ENCODE assay signal across 16 cellular contexts in the genomic region with DNA sequence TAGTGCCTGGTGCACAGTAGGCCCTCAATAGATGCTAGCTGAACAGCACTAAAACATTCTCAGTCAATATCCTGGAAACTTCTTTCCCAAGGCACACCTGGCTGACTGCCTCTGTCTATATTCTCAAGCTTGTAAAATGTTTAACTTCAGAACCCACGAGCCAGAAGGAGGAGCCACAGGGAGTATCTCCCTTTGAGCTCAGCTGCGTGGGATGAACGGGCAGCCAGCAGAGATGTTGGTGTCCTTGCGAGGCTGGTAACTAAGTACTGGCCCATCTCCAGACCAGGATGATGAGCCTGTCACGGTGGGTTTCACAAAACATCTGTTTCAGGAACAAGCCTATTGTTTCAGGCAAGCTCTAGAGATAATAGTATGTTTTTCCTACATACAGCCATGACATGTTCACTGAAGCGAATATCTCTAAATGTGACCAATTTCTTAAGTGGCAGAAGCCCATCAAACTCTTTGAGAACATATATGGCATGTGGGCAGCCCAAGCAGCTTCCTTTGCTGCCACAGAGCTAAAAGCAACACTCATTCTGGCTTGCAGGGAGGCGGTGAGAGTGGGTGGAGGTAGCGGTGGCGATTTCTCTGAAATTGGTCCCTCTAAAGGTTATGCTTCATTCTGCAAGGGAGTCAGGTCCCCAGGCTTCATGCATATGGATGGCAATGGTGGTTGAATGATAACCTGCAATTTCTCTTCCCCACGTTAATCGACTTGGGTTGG.
DNase-seq lines count a peak whose midpoint lies in the region; ATAC-seq, FAIRE-seq and TF ChIP-seq lines count a peak whose summit lies in the region.
"Had no signal": no experiment of that assay in that cellular context is flagged by ENCODE, and none has a peak within 500 bp of the region (broad histone marks: within the 10 kb centered on the region; RNA-seq: fewer than 3 reads in every experiment).

No MANE protein-coding gene starts in this region.

- H3K4me3 Mint-ChIP-seq in astrocyte (ENCODE audit: unreplicated experiment) (no peak overlapping the region), neural crest cell (peak overlapping the region; percentile 8)
- H3K4me3 Mint-ChIP-seq: CD4-positive, alpha-beta memory T cell; T-helper 17 cell had no signal

- DNase-seq in DMS79 treated with DMSO at 0.1 percent for 48 hours (lab: John Stamatoyannopoulos, UW) (peak; percentile 41), DMS79 (lab: John Stamatoyannopoulos, UW) (no peak), astrocyte (ENCODE audit: low read depth) (no peak), neural crest cell (ENCODE audit: low read depth, low spot score) (no peak), HK-2 (ENCODE audit: unreplicated experiment) (no peak), LoVo (ENCODE audit: low spot score) (no peak)
- DNase-seq: CD4-positive, alpha-beta memory T cell; islet precursor cell; NCI-H82; T-helper 17 cell; upper lobe of left lung had no signal

- H3K4me3 ChIP-seq in HEK293 (ENCODE audit: low read depth, low read length), result no peak overlapping the region
- no peak overlapping the region for H3K4me3 ChIP-seq in astrocyte (ENCODE audit: insufficient read depth, low read depth, low read length)
- H3K4me3 ChIP-seq: upper lobe of left lung had no signal

- ATAC-seq in HG03342 (IDR thresholded peaks at IDR 0.05; ENCODE audit: unreplicated experiment), result no peak
- ATAC-seq: T-helper 17 cell had no signal

- H3K9me3 ChIP-seq in HEK293 (ENCODE audit: control insufficient read depth, insufficient read depth, low read depth, low read length) (no peaks in the 10 kb centered on the region), astrocyte (ENCODE audit: insufficient read depth, low read depth, low read length) (no peaks in the 10 kb centered on the region)
- H3K9me3 ChIP-seq: upper lobe of left lung had no signal

- no peaks in the 10 kb centered on the region; the same call in 1 of the 2 replicates for H3K4me1 ChIP-seq in HEK293 (ENCODE audit: control insufficient read depth, insufficient read depth, low read length)
- peaks cover 71% of the 10 kb centered on the region for H3K4me1 ChIP-seq in astrocyte (ENCODE audit: insufficient read depth, low read length)
- H3K4me1 ChIP-seq: upper lobe of left lung had no signal

- no peak for FAIRE-seq in astrocyte (lab: Jason Lieb, UNC)
- FAIRE-seq: GM12892 had no signal

- CTCF ChIA-PET in HEK293 (lab: Yijun Ruan, JAX), result interaction anchor here (0.9 to 1.0 kb wide), 2 partner anchors 19 to 26 kb away, joined by 3 read pairs; no protein-coding TSS in a partner anchor

- peak overlapping the region; percentile 36 for H2AFZ ChIP-seq in astrocyte (ENCODE audit: low read depth, low read length)

- peak overlapping the region; percentile 73 for H3K4me2 ChIP-seq in astrocyte (ENCODE audit: low read length)

- H3K27ac Mint-ChIP-seq in astrocyte (ENCODE audit: unreplicated experiment), result peak overlapping the region; percentile 53
- H3K27ac Mint-ChIP-seq in neural crest cell (ENCODE audit: unreplicated experiment), result no peak overlapping the region
- H3K27ac Mint-ChIP-seq: CD4-positive, alpha-beta memory T cell; T-helper 17 cell had no signal

- H3K27ac ChIP-seq in HEK293 (ENCODE audit: extremely low read depth, low read depth, low read length), result no peak overlapping the region
- peak overlapping the region; percentile 82 for H3K27ac ChIP-seq in astrocyte (ENCODE audit: low read depth, low read length)
- H3K27ac ChIP-seq: 22Rv1, epithelial cell of prostate, upper lobe of left lung had no signal

- H3K9me3 Mint-ChIP-seq in astrocyte (ENCODE audit: unreplicated experiment), result no peaks in the 10 kb centered on the region
- no peaks in the 10 kb centered on the region for H3K9me3 Mint-ChIP-seq in neural crest cell
- H3K9me3 Mint-ChIP-seq: CD4-positive, alpha-beta memory T cell had no signal

- no peaks in the 10 kb centered on the region for H4K20me1 ChIP-seq in astrocyte (ENCODE audit: insufficient read depth, low read length)

- H3K4me1 Mint-ChIP-seq in astrocyte (ENCODE audit: low read depth, unreplicated experiment), result peaks cover 69% of the 10 kb centered on the region
- peaks cover 48% of the 10 kb centered on the region for H3K4me1 Mint-ChIP-seq in neural crest cell
- H3K4me1 Mint-ChIP-seq: CD4-positive, alpha-beta memory T cell; T-helper 17 cell had no signal

- no peak for TF ChIP-seq CTCF in HEK293 (tag by site-specific recombination; IDR thresholded peaks at IDR 0.05)
- no peak for TF ChIP-seq CTCF in astrocyte (IDR thresholded peaks at IDR 0.05; ENCODE audit: insufficient read depth, low read depth, low read length)
- TF ChIP-seq CTCF in neural crest cell (conservative IDR thresholded peaks at IDR 0.05), result no peak

- H3K27me3 ChIP-seq in astrocyte (ENCODE audit: insufficient read depth, low read length), result peaks cover under 1% of the 10 kb centered on the region
- H3K27me3 ChIP-seq: upper lobe of left lung had no signal

- POLR2A ChIA-PET in HEK293 (lab: Yijun Ruan, JAX), result interaction anchor here (1.2 kb wide), 1 partner anchor 11 kb away, joined by 3 read pairs; no protein-coding TSS in a partner anchor

- H3K79me2 ChIP-seq in astrocyte (ENCODE audit: insufficient read depth, low read length), result no peaks in the 10 kb centered on the region

- H3K36me3 Mint-ChIP-seq in astrocyte (ENCODE audit: low read depth, unreplicated experiment) (no peaks in the 10 kb centered on the region), neural crest cell (ENCODE audit: low read depth) (no peaks in the 10 kb centered on the region)
- H3K36me3 Mint-ChIP-seq: CD4-positive, alpha-beta memory T cell had no signal

- H3K36me3 ChIP-seq in HEK293 (ENCODE audit: control insufficient read depth in 2 of 2, insufficient read depth in 1 of 2, low read length in 2 of 2), result no peaks in the 10 kb centered on the region
- H3K36me3 ChIP-seq in astrocyte (ENCODE audit: insufficient read depth, low read length), result no peaks in the 10 kb centered on the region
- H3K36me3 ChIP-seq: upper lobe of left lung had no signal

- H3K9ac ChIP-seq in astrocyte (ENCODE audit: low read length), result peak overlapping the region; percentile 53

- H3K27me3 Mint-ChIP-seq in astrocyte (ENCODE audit: low read depth, unreplicated experiment) (peaks cover 5% of the 10 kb centered on the region), neural crest cell (ENCODE audit: low read depth) (peaks cover 83% of the 10 kb centered on the region)
- H3K27me3 Mint-ChIP-seq: CD4-positive, alpha-beta memory T cell had no signal

TF ChIP-seq in HEK293, 187 proteins besides CTCF, POLR2A, EP300 and RAD21:
- TF ChIP-seq KLF1 (tag by site-specific recombination; IDR thresholded peaks at IDR 0.05) (no peak), ZNF174 (tag by site-specific recombination; IDR thresholded peaks at IDR 0.05) (no peak), SP2 (tag by site-specific recombination; IDR thresholded peaks at IDR 0.05) (no peak), ZNF768 (tag by site-specific recombination; IDR thresholded peaks at IDR 0.05) (no peak), ZFHX2 (tag by site-specific recombination; conservative IDR thresholded peaks at IDR 0.05) (peak; percentile 74), EGR2 (tag by site-specific recombination; IDR thresholded peaks at IDR 0.05; ENCODE audit: low read depth) (peak; percentile 58; the same call in 1 of the 2 replicates), ZNF423 (tag by site-specific recombination; IDR thresholded peaks at IDR 0.05) (no peak), ZNF426 (tag by site-specific recombination; IDR thresholded peaks at IDR 0.05) (no peak), ZNF830 (tag by site-specific recombination; IDR thresholded peaks at IDR 0.05; ENCODE audit: low read depth) (no peak), ZNF223 (tag by site-specific recombination; IDR thresholded peaks at IDR 0.05) (no peak), GFI1B (tag by site-specific recombination; IDR thresholded peaks at IDR 0.05) (no peak), ZNF311 (tag by site-specific recombination; IDR thresholded peaks at IDR 0.05; ENCODE audit: borderline replicate concordance) (no peak)
- TF ChIP-seq, protein P1, sequence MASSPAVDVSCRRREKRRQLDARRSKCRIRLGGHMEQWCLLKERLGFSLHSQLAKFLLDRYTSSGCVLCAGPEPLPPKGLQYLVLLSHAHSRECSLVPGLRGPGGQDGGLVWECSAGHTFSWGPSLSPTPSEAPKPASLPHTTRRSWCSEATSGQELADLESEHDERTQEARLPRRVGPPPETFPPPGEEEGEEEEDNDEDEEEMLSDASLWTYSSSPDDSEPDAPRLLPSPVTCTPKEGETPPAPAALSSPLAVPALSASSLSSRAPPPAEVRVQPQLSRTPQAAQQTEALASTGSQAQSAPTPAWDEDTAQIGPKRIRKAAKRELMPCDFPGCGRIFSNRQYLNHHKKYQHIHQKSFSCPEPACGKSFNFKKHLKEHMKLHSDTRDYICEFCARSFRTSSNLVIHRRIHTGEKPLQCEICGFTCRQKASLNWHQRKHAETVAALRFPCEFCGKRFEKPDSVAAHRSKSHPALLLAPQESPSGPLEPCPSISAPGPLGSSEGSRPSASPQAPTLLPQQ (tag by site-specific recombination; IDR thresholded peaks at IDR 0.05), result no peak
